Comparison of ENCODE assay signal across 25 cellular contexts in the genomic region with DNA sequence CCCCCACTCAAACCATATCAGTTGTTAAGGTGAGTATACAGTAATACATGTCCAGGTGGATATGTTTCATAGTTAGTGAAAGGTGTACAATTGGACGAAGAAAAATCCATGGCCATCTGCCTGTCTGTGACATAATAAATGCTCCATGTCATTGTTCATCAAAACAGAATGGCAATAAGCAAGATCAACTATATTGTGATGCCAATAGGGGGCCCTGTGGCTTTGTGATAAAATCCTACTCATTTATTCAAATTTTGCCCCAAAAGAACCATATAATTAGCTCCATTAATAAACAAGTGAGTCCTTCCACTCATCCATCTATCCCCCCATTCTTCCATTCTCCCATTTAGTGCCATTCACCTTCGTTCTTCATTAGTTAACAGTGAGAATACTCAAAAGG.
A peak's percentile ranks its signal among the peaks of the same experiment; 100 is the strongest.
DNase-seq lines count a peak whose midpoint lies in the region; ATAC-seq and TF ChIP-seq lines count a peak whose summit lies in the region.
"Had no signal": no experiment of that assay in that cellular context is flagged by ENCODE, and none has a peak within 500 bp of the region (broad histone marks: within the 10 kb centered on the region; RNA-seq: fewer than 3 reads in every experiment).

No MANE protein-coding gene starts in this region.

- intact Hi-C loops in CD14-positive monocyte (cut with micrococcal nuclease) = no loop called here

- TF ChIP-seq CTCF in epithelial cell of proximal tubule (conservative IDR thresholded peaks at IDR 0.05; ENCODE audit: low read depth, low read length) (peak; percentile 7), CD14-positive monocyte (IDR thresholded peaks at IDR 0.05) (no peak)

- H3K4me3 Mint-ChIP-seq in CD14-positive monocyte = no peak overlapping the region
- H3K4me3 Mint-ChIP-seq: activated CD8-positive, alpha-beta T cell treated with anti-CD3 and anti-CD28 coated beads for 36 hours; activated naive CD8-positive, alpha-beta T cell treated with anti-CD3 and anti-CD28 coated beads, Interleukin-2, amount 10 ng/mL, durations not matched to agents 7 days and 5 days; B cell; immature natural killer cell had no signal

- ATAC-seq in HG02981 (IDR thresholded peaks at IDR 0.05; ENCODE audit: unreplicated experiment) = no peak
- no peak for ATAC-seq in HG03342 (IDR thresholded peaks at IDR 0.05; ENCODE audit: unreplicated experiment)
- ATAC-seq: activated CD8-positive, alpha-beta T cell treated with anti-CD3 and anti-CD28 coated beads for 36 hours; GM12878; left lung had no signal

- H3K27me3 Mint-ChIP-seq in CD14-positive monocyte (ENCODE audit: low read depth in 3 of 3) = no peaks in the 10 kb centered on the region
- H3K27me3 Mint-ChIP-seq: activated CD8-positive, alpha-beta T cell treated with anti-CD3 and anti-CD28 coated beads for 36 hours; activated naive CD8-positive, alpha-beta T cell treated with anti-CD3 and anti-CD28 coated beads, Interleukin-2, amount 10 ng/mL, durations not matched to agents 7 days and 5 days; B cell; progenitor cell of endocrine pancreas had no signal

- H3K4me3 ChIP-seq in epithelial cell of proximal tubule (ENCODE audit: low read depth, low read length) = no peak overlapping the region
- H3K4me3 ChIP-seq: GM12878, left lung, sigmoid colon, SJSA1, tibial nerve had no signal

- no peaks in the 10 kb centered on the region for H3K4me1 Mint-ChIP-seq in CD14-positive monocyte
- H3K4me1 Mint-ChIP-seq: activated naive CD8-positive, alpha-beta T cell treated with anti-CD3 and anti-CD28 coated beads, Interleukin-2, amount 10 ng/mL, durations not matched to agents 7 days and 5 days; B cell; immature natural killer cell had no signal

- peak; percentile 62 for DNase-seq in NCI-H1436 treated with DMSO at 0.1 percent for 48 hours (lab: John Stamatoyannopoulos, UW)
- DNase-seq in NCI-H1436 (lab: John Stamatoyannopoulos, UW) = no peak
- peak; percentile 5 for DNase-seq in COLO668 (lab: John Stamatoyannopoulos, UW; ENCODE audit: unreplicated experiment)
- DNase-seq in NCI-H2081 treated with DMSO at 0.1 percent for 48 hours (lab: John Stamatoyannopoulos, UW) = peak; percentile 75
- no peak for DNase-seq in epithelial cell of proximal tubule (ENCODE audit: low read depth)
- no peak for DNase-seq in CD14-positive monocyte (ENCODE audit: low spot score)
- DNase-seq: activated CD4-positive, CD25-positive, alpha-beta regulatory T cell treated with anti-CD3 and anti-CD28 coated beads, Interleukin-2, amount 50 U/mL, for 72 hours; activated CD8-positive, alpha-beta T cell treated with anti-CD3 and anti-CD28 coated beads for 36 hours; activated effector memory CD4-positive, alpha-beta T cell treated with Interleukin-2 at 50 U/mL for 16 hours; activated naive CD8-positive, alpha-beta T cell treated with anti-CD3 and anti-CD28 coated beads, Interleukin-2, amount 10 ng/mL, durations not matched to agents 7 days and 5 days; activated T-cell treated with anti-CD3 and anti-CD28 coated beads for 4 hours; H7; hippocampal formation; immature natural killer cell; left lung; NCI-H2171; sigmoid colon; stimulated activated CD4-positive, alpha-beta T cell treated with anti-CD3 and anti-CD28 coated beads, Interleukin-15, amount 100 ng/mL, for 24 hours had no signal

- peaks cover 0 to 5% (median 2%) of the 10 kb centered on the region in 7 donors for H3K9me3 Mint-ChIP-seq in CD14-positive monocyte

- H3K27ac Mint-ChIP-seq in CD14-positive monocyte = no peak overlapping the region
- H3K27ac Mint-ChIP-seq: activated CD8-positive, alpha-beta T cell treated with anti-CD3 and anti-CD28 coated beads for 36 hours; activated naive CD8-positive, alpha-beta T cell treated with anti-CD3 and anti-CD28 coated beads, Interleukin-2, amount 10 ng/mL, durations not matched to agents 7 days and 5 days; B cell; immature natural killer cell had no signal

- no peaks in the 10 kb centered on the region for H3K36me3 Mint-ChIP-seq in CD14-positive monocyte
- H3K36me3 Mint-ChIP-seq: activated naive CD8-positive, alpha-beta T cell treated with anti-CD3 and anti-CD28 coated beads, Interleukin-2, amount 10 ng/mL, durations not matched to agents 7 days and 5 days; immature natural killer cell had no signal

Comparison
In these comparisons a context has a peak if more than half of its experiments do, and no peak if none do; other contexts are left out.
1. DNase-seq: peak in NCI-H1436 treated with DMSO at 0.1 percent for 48 hours (single experiment), COLO668 (single experiment) and NCI-H2081 treated with DMSO at 0.1 percent for 48 hours (single experiment); none in NCI-H1436 (single experiment), epithelial cell of proximal tubule (single experiment) and CD14-positive monocyte (single experiment).